8 cellular contexts compared by ENCODE assay signal in genomic region chr11:111764621-111765020, GRCh38. TPM values are rescaled to one million over a fixed set of nuclear protein-coding genes. Genes with fewer than 3 reads are reported as not detected.
A peak's percentile ranks its signal among the peaks of the same experiment; 100 is the strongest.
DNase-seq lines count a peak whose midpoint lies in the region; ATAC-seq, FAIRE-seq and TF ChIP-seq lines count a peak whose summit lies in the region.

No MANE protein-coding gene starts in this region.

- DNase-seq in activated naive CD4-positive, alpha-beta T cell treated with anti-CD3 and anti-CD28 coated beads for 36 hours, result no peak
- DNase-seq in activated naive CD4-positive, alpha-beta T cell (lab: John Stamatoyannopoulos, UW), result no peak
- DNase-seq in keratinocyte (ENCODE audit: low read depth, low spot score) (no peak), type B pancreatic cell (ENCODE audit: extremely low spot score, unreplicated experiment) (no peak), NCI-H510A treated with DMSO at 0.1 percent for 48 hours (lab: John Stamatoyannopoulos, UW) (no peak), putamen (ENCODE audit: low spot score) (no peak)

- H3K79me2 ChIP-seq in keratinocyte (ENCODE audit: control insufficient read depth, insufficient read depth, low read length), result peaks cover 23% of the 10 kb centered on the region

- H3K27ac ChIP-seq in keratinocyte (ENCODE audit: control insufficient read depth, insufficient read depth, low read length), result no peak overlapping the region

- no peaks in the 10 kb centered on the region for H3K27me3 Mint-ChIP-seq in activated naive CD4-positive, alpha-beta T cell treated with anti-CD3 and anti-CD28 coated beads for 36 hours (ENCODE audit: low read depth)
- no peaks in the 10 kb centered on the region for H3K27me3 Mint-ChIP-seq in activated naive CD8-positive, alpha-beta T cell
- no peaks in the 10 kb centered on the region for H3K27me3 Mint-ChIP-seq in type B pancreatic cell

- no peaks in the 10 kb centered on the region for H4K20me1 ChIP-seq in keratinocyte (ENCODE audit: control insufficient read depth, extremely low read depth, insufficient read depth, low read length)

- peak overlapping the region; percentile 100 for H3K4me3 Mint-ChIP-seq in activated naive CD4-positive, alpha-beta T cell treated with anti-CD3 and anti-CD28 coated beads for 36 hours
- H3K4me3 Mint-ChIP-seq in activated naive CD8-positive, alpha-beta T cell, result peak overlapping the region; percentile 98
- peak overlapping the region; percentile 93 for H3K4me3 Mint-ChIP-seq in type B pancreatic cell

- no peaks in the 10 kb centered on the region for H3K9me3 Mint-ChIP-seq in activated naive CD4-positive, alpha-beta T cell treated with anti-CD3 and anti-CD28 coated beads for 36 hours
- H3K9me3 Mint-ChIP-seq in activated naive CD8-positive, alpha-beta T cell (ENCODE audit: low read depth), result no peaks in the 10 kb centered on the region
- no peaks in the 10 kb centered on the region for H3K9me3 Mint-ChIP-seq in type B pancreatic cell

- dilution Hi-C loops in keratinocyte (cut with MboI; ENCODE audit: extremely low pct_ligation_motif_present, low sequenced_read_pairs), result no loop called here

- peaks cover 44% of the 10 kb centered on the region for H3K36me3 Mint-ChIP-seq in activated naive CD4-positive, alpha-beta T cell treated with anti-CD3 and anti-CD28 coated beads for 36 hours (ENCODE audit: low read depth)
- peaks cover 14% of the 10 kb centered on the region for H3K36me3 Mint-ChIP-seq in activated naive CD8-positive, alpha-beta T cell
- peaks cover 20% of the 10 kb centered on the region for H3K36me3 Mint-ChIP-seq in type B pancreatic cell

- H2AFZ ChIP-seq in keratinocyte (ENCODE audit: control insufficient read depth, low read length), result no peak overlapping the region

- peak overlapping the region; percentile 93 for H3K9ac ChIP-seq in keratinocyte (ENCODE audit: control insufficient read depth, extremely low read depth, insufficient read depth, low read length)

- no peak overlapping the region for H3K27ac Mint-ChIP-seq in activated naive CD4-positive, alpha-beta T cell treated with anti-CD3 and anti-CD28 coated beads for 36 hours
- H3K27ac Mint-ChIP-seq in activated naive CD8-positive, alpha-beta T cell, result no peak overlapping the region
- peak overlapping the region; percentile 88 for H3K27ac Mint-ChIP-seq in type B pancreatic cell

- H3K4me3 ChIP-seq in keratinocyte (ENCODE audit: control insufficient read depth in 2 of 3, extremely low read depth in 1 of 3, insufficient read depth in 2 of 3, low read depth in 1 of 3, low read length in 3 of 3), result peak overlapping the region; percentile 83 to 91 (median 84)

- CTCF ChIA-PET in activated naive CD4-positive, alpha-beta T cell treated with anti-CD3 and anti-CD28 coated beads for 36 hours (lab: Charles Lee), result interaction anchor here (0.6 to 2.9 kb wide), 5 partner anchors 12 to 207 kb away, joined by 3 to 15 read pairs (median 5); no protein-coding TSS in a partner anchor

- H3K9me3 ChIP-seq in keratinocyte (ENCODE audit: control insufficient read depth, low read depth, low read length), result no peaks in the 10 kb centered on the region

- ATAC-seq in HG03378 (IDR thresholded peaks at IDR 0.05; ENCODE audit: unreplicated experiment), result no peak

- peaks cover 10 to 28% of the 10 kb centered on the region in 2 experiments for H3K36me3 ChIP-seq in keratinocyte (ENCODE audit: control insufficient read depth in 2 of 2, extremely low read depth in 1 of 2, insufficient read depth in 2 of 2, low read length in 2 of 2)

- H3K4me1 ChIP-seq in keratinocyte (ENCODE audit: control insufficient read depth, extremely low read depth, insufficient read depth, low read length), result peaks cover 11% of the 10 kb centered on the region

- no peak for FAIRE-seq in keratinocyte (lab: Jason Lieb, UNC)

- no peaks in the 10 kb centered on the region for H3K27me3 ChIP-seq in keratinocyte (ENCODE audit: control insufficient read depth, extremely low read depth, insufficient read depth, low read length)

- peak overlapping the region; percentile 65 for H3K4me2 ChIP-seq in keratinocyte (ENCODE audit: control insufficient read depth, extremely low read depth, insufficient read depth, low read depth, low read length)

- intact Hi-C loops in activated naive CD4-positive, alpha-beta T cell treated with anti-CD3 and anti-CD28 coated beads for 36 hours (cut with micrococcal nuclease), result loop anchor here (5.0 to 10.0 kb wide), 5 partner anchors 260 to 518 kb away; partner anchors contain the start of genes DLAT, POU2AF1, PTS and SDHD

- TF ChIP-seq CTCF in keratinocyte (optimal IDR thresholded peaks at IDR 0.05 in 1 of 3, IDR thresholded peaks at IDR 0.05 in 1 of 3, conservative IDR thresholded peaks at IDR 0.05 in 1 of 3; ENCODE audit: extremely low read depth in 1 of 3, insufficient read depth in 2 of 3, low read length in 3 of 3) (no peak), type B pancreatic cell (conservative IDR thresholded peaks at IDR 0.05) (no peak)

- H3K4me1 Mint-ChIP-seq in activated naive CD4-positive, alpha-beta T cell treated with anti-CD3 and anti-CD28 coated beads for 36 hours (ENCODE audit: low read depth), result peaks cover 33% of the 10 kb centered on the region
- peaks cover 34% of the 10 kb centered on the region for H3K4me1 Mint-ChIP-seq in activated naive CD8-positive, alpha-beta T cell (ENCODE audit: low read depth)
- H3K4me1 Mint-ChIP-seq in type B pancreatic cell (ENCODE audit: unreplicated experiment), result peaks cover 20% of the 10 kb centered on the region

- H3K9me1 ChIP-seq in keratinocyte (ENCODE audit: control insufficient read depth, extremely low read depth, insufficient read depth, low read length), result no peaks in the 10 kb centered on the region

RNA-seq across cellular contexts. Expression of gene PPP2R1B, which starts 1.6 kb away (rescaled TPM):
- total RNA-seq in activated naive CD4-positive, alpha-beta T cell treated with anti-CD3 and anti-CD28 coated beads for 36 hours, result 10 to 100 TPM; 36.7 to 43.8 TPM
- polyA plus RNA-seq in keratinocyte, result 22.3 to 35.1 TPM (median 33.6 TPM) in 3 replicates
- polyA plus RNA-seq in keratinocyte (2011; ENCODE audit: low read depth), result 15.3 TPM
- 19.2 and 33.8 TPM in 2 replicates for polyA plus RNA-seq in keratinocyte (2011; cell fraction: cytosol; rRNA removed)
- 25.6 and 32.7 TPM in 2 replicates for polyA plus RNA-seq in keratinocyte (2011; cell fraction: nucleus; rRNA removed)
- 12.1 and 25.1 TPM in 2 replicates for polyA plus RNA-seq in keratinocyte (2012; ENCODE audit: low replicate concordance)
- polyA minus RNA-seq in keratinocyte, result 26.6 to 60.6 TPM (median 45.5 TPM) in 3 replicates
- 25.9 TPM for polyA minus RNA-seq in keratinocyte (2011; cell fraction: cytosol; rRNA and poly(A)+ RNA removed)
- polyA minus RNA-seq in keratinocyte (2011; cell fraction: nucleus; rRNA and poly(A)+ RNA removed), result 21.6 and 40.2 TPM in 2 replicates
- total RNA-seq in type B pancreatic cell (ENCODE audit: low replicate concordance), result 48.1 and 52.3 TPM in 2 replicates
